In the genomic region with DNA sequence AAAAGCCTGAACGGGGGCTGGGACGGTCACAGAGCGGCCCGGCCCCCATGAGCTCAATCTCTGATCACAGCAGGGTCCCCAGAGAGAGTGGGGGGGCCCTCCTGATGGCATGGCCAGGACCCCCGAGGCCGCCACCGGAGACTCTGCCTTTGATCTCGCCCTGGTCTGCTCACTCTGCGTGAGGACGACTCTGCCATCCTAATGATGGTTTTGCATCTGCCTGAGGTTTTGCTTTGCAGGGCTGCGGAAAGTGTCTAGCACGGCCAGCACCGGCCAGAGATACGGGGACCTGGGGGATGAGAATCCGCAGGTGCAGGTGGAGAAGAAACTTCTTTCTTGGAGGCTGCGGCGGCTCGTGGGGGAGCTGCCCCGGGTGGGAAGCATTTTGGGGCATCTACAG, we compare ENCODE assay signal across 25 cellular contexts.
DNase-seq lines count a peak whose midpoint lies in the region; ATAC-seq, FAIRE-seq and TF ChIP-seq lines count a peak whose summit lies in the region.
"Had no signal": no experiment of that assay in that cellular context is flagged by ENCODE, and none has a peak within 500 bp of the region (broad histone marks: within the 10 kb centered on the region; RNA-seq: fewer than 3 reads in every experiment).

No MANE protein-coding gene starts in this region.

- H2AFZ ChIP-seq in H1 (ENCODE audit: low read length) (peak overlapping the region; percentile 32; the same call in 1 of the 2 replicates), neuronal stem cell (ENCODE audit: low read length) (peak overlapping the region; percentile 45)

- H3K9ac ChIP-seq in H1 (replicated peaks in 1 of 4; ENCODE audit: extremely low read depth in 1 of 4, low read depth in 3 of 4, low read length in 3 of 4) (no peak overlapping the region), neuronal stem cell (ENCODE audit: low read depth, low read length, poor library complexity) (no peak overlapping the region)
- H3K9ac ChIP-seq: BLaER1 treated with 17β-estradiol and CSF1 and Interleukin-3, amounts not matched to agents 10 nM and 100 nM had no signal

- H3K36me3 ChIP-seq in H1 (ENCODE audit: control insufficient read depth in 2 of 4, insufficient read depth in 4 of 4, low read length in 3 of 4) (no peaks in the 10 kb centered on the region), neuronal stem cell (replicated peaks in 1 of 2; ENCODE audit: control insufficient read depth in 2 of 2, insufficient read depth in 2 of 2, low read length in 2 of 2) (no peaks in the 10 kb centered on the region), sigmoid colon (no peaks in the 10 kb centered on the region), spleen (no peaks in the 10 kb centered on the region)
- H3K36me3 ChIP-seq: BE2C; BLaER1 treated with 17β-estradiol and CSF1 and Interleukin-3, amounts not matched to agents 10 nM and 100 nM had no signal

- H2BK120ac ChIP-seq in H1 (replicated peaks; ENCODE audit: low read depth, low read length) (no peak overlapping the region), neuronal stem cell (ENCODE audit: low read depth, low read length) (no peak overlapping the region)

- no peak overlapping the region for H2BK20ac ChIP-seq in H1 (ENCODE audit: low read length)

- no peak overlapping the region for H3K4ac ChIP-seq in H1 (replicated peaks; ENCODE audit: insufficient read length, low read depth, low read length)
- no peak overlapping the region for H3K4ac ChIP-seq in neuronal stem cell (ENCODE audit: low read length)

- no peak overlapping the region for H4K5ac ChIP-seq in H1 (ENCODE audit: insufficient read length, low read depth, low read length)

- TF ChIP-seq EP300 in H1 (IDR thresholded peaks at IDR 0.05; ENCODE audit: borderline replicate concordance in 1 of 2, low read depth in 2 of 2, low read length in 2 of 2) = no peak
- no peak for TF ChIP-seq EP300 in sigmoid colon (IDR thresholded peaks at IDR 0.05)

- H3K18ac ChIP-seq in H1 (ENCODE audit: extremely low read depth, low read length) = no peak overlapping the region
- H3K18ac ChIP-seq in neuronal stem cell (ENCODE audit: low read length) = peak overlapping the region; percentile 74

- H2BK15ac ChIP-seq in H1 (ENCODE audit: low read length) (no peak overlapping the region), neuronal stem cell (ENCODE audit: low read length) (no peak overlapping the region)

- H4K8ac ChIP-seq in H1 (ENCODE audit: extremely low read depth, insufficient read depth, low read length) (no peak overlapping the region), neuronal stem cell (ENCODE audit: low read depth, low read length) (no peak overlapping the region)

- H3K14ac ChIP-seq in H1 (ENCODE audit: insufficient read length) (no peak overlapping the region), neuronal stem cell (ENCODE audit: low read length) (peak overlapping the region; percentile 58)

- H3K9me3 ChIP-seq in H1 (ENCODE audit: insufficient read depth in 2 of 2, low read depth in 1 of 2, low read length in 1 of 2) (no peaks in the 10 kb centered on the region), neuronal stem cell (replicated peaks in 1 of 2; ENCODE audit: control insufficient read depth in 2 of 2, insufficient read depth in 1 of 2, low read depth in 1 of 2, low read length in 2 of 2) (no peaks in the 10 kb centered on the region), sigmoid colon (no peaks in the 10 kb centered on the region), spleen (peaks cover 0 to 20% (median 0%) of the 10 kb centered on the region in 8 donors)
- H3K9me3 ChIP-seq: A549, BE2C had no signal

- no peak for FAIRE-seq in H1 (lab: Jason Lieb, UNC)
- FAIRE-seq: A549, GM12891, GM18507 had no signal

- no peaks in the 10 kb centered on the region for H3K79me2 ChIP-seq in H1 (ENCODE audit: control insufficient read depth in 1 of 2, insufficient read depth in 2 of 2, low read length in 2 of 2)

- intact Hi-C loops in sigmoid colon (cut with DNase I) (no loop called here), spleen (cut with DNase I; ENCODE audit: low total_unique reads) (no loop called here)

- ATAC-seq in HG03521 (IDR thresholded peaks at IDR 0.05; ENCODE audit: unreplicated experiment) = no peak
- no peak for ATAC-seq in HG03135 (IDR thresholded peaks at IDR 0.05; ENCODE audit: unreplicated experiment)
- ATAC-seq: A549 had no signal

- POLR2A ChIA-PET in H1 (lab: Charles Lee; ENCODE audit: partially characterized antibody) = no interaction called here

- H3K4me2 ChIP-seq in H1 (ENCODE audit: insufficient read depth in 1 of 2, low read depth in 2 of 2, low read length in 2 of 2) (no peak overlapping the region), neuronal stem cell (ENCODE audit: insufficient read depth, low read length, poor library complexity, severe bottlenecking) (no peak overlapping the region)
- H3K4me2 ChIP-seq: A549; BLaER1 treated with 17β-estradiol and CSF1 and Interleukin-3, amounts not matched to agents 10 nM and 100 nM had no signal

- H2AK5ac ChIP-seq in H1 (ENCODE audit: low read depth, low read length) (no peak overlapping the region), neuronal stem cell (ENCODE audit: low read depth, low read length) (no peak overlapping the region)

- no peak overlapping the region for H3K4me3 ChIP-seq in H1 (ENCODE audit: extremely low read depth in 1 of 4, insufficient read depth in 2 of 4, low read depth in 3 of 4, low read length in 4 of 4)
- no peak overlapping the region for H3K4me3 ChIP-seq in neuronal stem cell (ENCODE audit: low read length in 2 of 2)
- no peak overlapping the region for H3K4me3 ChIP-seq in sigmoid colon
- no peak overlapping the region for H3K4me3 ChIP-seq in spleen
- H3K4me3 ChIP-seq: A549; BLaER1 treated with 17β-estradiol and CSF1 and Interleukin-3, amounts not matched to agents 10 nM and 100 nM had no signal

- DNase-seq in H1 (ENCODE audit: low read depth in 1 of 2, low spot score in 2 of 2) = no peak
- peak; percentile 86 for DNase-seq in mesenteric fat pad (ENCODE audit: low spot score)
- DNase-seq in neuronal stem cell (ENCODE audit: low spot score) = no peak
- DNase-seq in sigmoid colon = peak; percentile 56
- no peak for DNase-seq in spleen
- no peak for DNase-seq in NCI-H187 treated with DMSO at 0.1 percent for 48 hours (lab: John Stamatoyannopoulos, UW)
- DNase-seq: 8988T; ACHN; AML-193; BE2C; Calu3; CD4-positive, alpha-beta memory T cell; COR-L47; DMS53; DMS79 treated with DMSO at 0.1 percent for 48 hours; GF-D8; GOT3; H7; HCEC 1CT had no signal

- H3K4me1 ChIP-seq in H1 (replicated peaks in 1 of 4; ENCODE audit: control insufficient read depth in 3 of 4, insufficient read depth in 4 of 4, low read length in 3 of 4) (no peaks in the 10 kb centered on the region), neuronal stem cell (ENCODE audit: control insufficient read depth in 2 of 2, insufficient read depth in 1 of 2, low read depth in 1 of 2, low read length in 2 of 2) (no peaks in the 10 kb centered on the region), sigmoid colon (no peaks in the 10 kb centered on the region), spleen (no peaks in the 10 kb centered on the region)
- H3K4me1 ChIP-seq: A549; BE2C; BLaER1 treated with 17β-estradiol and CSF1 and Interleukin-3, amounts not matched to agents 10 nM and 100 nM had no signal

- TF ChIP-seq POLR2A in H1 (IDR thresholded peaks at IDR 0.05; ENCODE audit: control extremely low read depth in 1 of 2, low read depth in 2 of 2, low read length in 2 of 2) (no peak), sigmoid colon (IDR thresholded peaks at IDR 0.05) (no peak), spleen (IDR thresholded peaks at IDR 0.05) (no peak)

- TF ChIP-seq CTCF in H1 (IDR thresholded peaks at IDR 0.05; ENCODE audit: control extremely low read depth in 1 of 3, insufficient read depth in 1 of 3, low read depth in 1 of 3, low read length in 3 of 3) (no peak), sigmoid colon (IDR thresholded peaks at IDR 0.05) (no peak), spleen (IDR thresholded peaks at IDR 0.05 in 8 of 11, conservative IDR thresholded peaks at IDR 0.05 in 3 of 11) (no peak)

- H3K56ac ChIP-seq in H1 (replicated peaks; ENCODE audit: insufficient read length, low read depth, low read length) = no peak overlapping the region

- H4K20me1 ChIP-seq in H1 (replicated peaks in 1 of 2; ENCODE audit: control insufficient read depth in 1 of 2, insufficient read depth in 2 of 2, low read length in 2 of 2) = peaks cover 0 to 2% of the 10 kb centered on the region in 2 experiments
- H4K20me1 ChIP-seq: BLaER1 treated with 17β-estradiol and CSF1 and Interleukin-3, amounts not matched to agents 10 nM and 100 nM had no signal

- no peak for TF ChIP-seq RAD21 in H1 (IDR thresholded peaks at IDR 0.05 in 1 of 2, conservative IDR thresholded peaks at IDR 0.05 in 1 of 2; ENCODE audit: low read depth in 2 of 2, low read length in 2 of 2)

- H3K27ac ChIP-seq in H1 (ENCODE audit: low read depth, low read length) (no peak overlapping the region), neuronal stem cell (replicated peaks; ENCODE audit: low read length) (no peak overlapping the region), sigmoid colon (no peak overlapping the region), spleen (no peak overlapping the region)
- H3K27ac ChIP-seq: A549; BLaER1 treated with 17β-estradiol and CSF1 and Interleukin-3, amounts not matched to agents 10 nM and 100 nM had no signal

- 85% methylated on average over 19 of the region's 19 CpGs; no CpG with 5 or more reads in 1 of the 2 experiments for WGBS in H1 (ENCODE audit: extremely low coverage in 1 of 2, insufficient coverage in 1 of 2, insufficient read length in 1 of 2, insufficient replicate concordance in 2 of 2, low coverage in 1 of 2, low lambda C conversion rate in 2 of 2, missing lambda C conversion rate in 1 of 2), 2 experiments
- WGBS in neuronal stem cell (ENCODE audit: extremely low coverage in 2 of 2, insufficient read length in 2 of 2, insufficient replicate concordance in 1 of 2), 2 donors = no CpG with 5 or more reads among the region's 19 CpGs
- WGBS in sigmoid colon, 2 donors = 59 to 65% methylated on average over 19 of the region's 19 CpGs
- WGBS in spleen, 5 donors = 52 to 63% (median 57%) methylated on average over 16 to 19 of the region's 19 CpGs

- no peaks in the 10 kb centered on the region for H3K27me3 ChIP-seq in H1 (replicated peaks in 1 of 4; ENCODE audit: control insufficient read depth in 3 of 4, extremely low read depth in 1 of 4, insufficient read depth in 3 of 4, low read length in 3 of 4)
- H3K27me3 ChIP-seq in neuronal stem cell (ENCODE audit: control insufficient read depth in 3 of 3, insufficient read depth in 3 of 3, low read depth in 1 of 3, low read length in 3 of 3) = no peaks in the 10 kb centered on the region
- no peaks in the 10 kb centered on the region for H3K27me3 ChIP-seq in sigmoid colon
- no peaks in the 10 kb centered on the region for H3K27me3 ChIP-seq in spleen (replicated peaks in 1 of 7)
- H3K27me3 ChIP-seq: BE2C had no signal

- no peak overlapping the region for H3K23ac ChIP-seq in H1 (ENCODE audit: insufficient read length)
- H3K23ac ChIP-seq in neuronal stem cell (ENCODE audit: low read depth, low read length, poor library complexity) = no peak overlapping the region

- H4K91ac ChIP-seq in H1 (replicated peaks; ENCODE audit: insufficient read length, low read length) (no peak overlapping the region), neuronal stem cell (ENCODE audit: low read depth, low read length, poor library complexity) (no peak overlapping the region)

- CTCF ChIA-PET in H1 (lab: Charles Lee; ENCODE audit: partially characterized antibody) = no interaction called here

- H2BK5ac ChIP-seq in H1 (ENCODE audit: low read depth, low read length) = no peak overlapping the region
- H2BK5ac ChIP-seq in neuronal stem cell (ENCODE audit: low read length) = no peak overlapping the region

- no peak overlapping the region for H2BK12ac ChIP-seq in H1 (ENCODE audit: low read depth, low read length)
- H2BK12ac ChIP-seq in neuronal stem cell (ENCODE audit: low read length) = no peak overlapping the region

- peaks cover 4% of the 10 kb centered on the region for H3K23me2 ChIP-seq in H1 (ENCODE audit: low read depth, low read length)

- H3K79me1 ChIP-seq in H1 (ENCODE audit: low read depth, low read length) = no peaks in the 10 kb centered on the region
- no peaks in the 10 kb centered on the region for H3K79me1 ChIP-seq in neuronal stem cell (ENCODE audit: low read depth, low read length)

Comparison
In these comparisons a context has a peak if more than half of its experiments do, and no peak if none do; other contexts are left out.
1. DNase-seq: peak in mesenteric fat pad (single experiment) and sigmoid colon (single experiment); none in H1 (0 of 2), neuronal stem cell (single experiment), spleen (single experiment) and NCI-H187 treated with DMSO at 0.1 percent for 48 hours (single experiment).